Comparison of ENCODE assay signal across 8 cellular contexts in the genomic region with DNA sequence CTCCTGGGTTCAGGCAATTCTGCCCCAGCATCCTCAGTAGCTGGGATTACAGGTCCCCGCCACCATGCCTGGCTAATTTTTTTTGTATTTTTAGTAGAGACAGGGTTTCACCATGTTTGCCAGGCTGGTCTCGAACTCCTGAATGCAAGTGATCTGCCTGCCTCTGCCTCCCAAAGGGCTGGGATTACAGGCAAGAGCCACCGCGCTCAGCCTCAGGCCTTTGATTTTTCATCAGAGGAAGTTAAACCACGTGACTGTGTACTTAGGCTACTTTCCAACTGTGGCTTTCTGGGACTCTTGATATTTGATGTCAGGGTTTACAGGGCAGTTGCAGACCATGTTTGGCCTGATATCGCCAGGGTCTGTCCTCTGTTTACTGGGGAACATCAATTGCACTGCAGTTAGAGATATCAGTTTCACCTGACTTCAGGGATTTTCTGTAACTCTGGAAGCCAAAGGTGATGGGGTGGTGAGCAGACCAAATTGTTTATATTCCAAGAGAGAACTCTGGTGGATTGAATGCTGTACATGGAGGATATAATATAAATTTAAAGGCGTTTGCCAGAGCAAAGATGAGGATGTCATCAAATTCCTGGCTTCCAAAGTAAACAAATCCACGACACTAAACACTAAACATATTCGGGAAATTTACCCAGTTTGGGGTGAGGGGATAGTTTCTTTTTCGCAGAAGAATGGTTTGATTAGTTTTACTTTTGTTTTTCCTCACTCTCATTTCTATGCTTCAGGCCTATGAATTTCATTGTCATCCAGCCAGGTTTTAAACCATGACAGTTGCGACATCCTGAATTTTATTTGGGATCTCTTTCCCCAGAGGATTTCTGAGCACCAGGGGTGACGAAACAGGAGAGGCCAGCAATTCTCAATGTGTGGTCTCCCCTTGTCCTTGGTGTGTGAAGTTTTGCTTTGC. TPM values are rescaled to one million over a fixed set of nuclear protein-coding genes. Genes with fewer than 3 reads are reported as not detected.
DNase-seq lines count a peak whose midpoint lies in the region; ATAC-seq and TF ChIP-seq lines count a peak whose summit lies in the region.

No MANE protein-coding gene starts in this region.

- TF ChIP-seq CTCF in esophagus muscularis mucosa (IDR thresholded peaks at IDR 0.05), result no peak
- no peak for TF ChIP-seq CTCF in prostate gland (IDR thresholded peaks at IDR 0.05)
- no peak for TF ChIP-seq CTCF in ascending aorta (IDR thresholded peaks at IDR 0.05)

- no peak for ATAC-seq in activated T-cell treated with anti-CD3 and anti-CD28 coated beads, Interleukin-2, amount 50 U/mL, for 72 hours (replicated peaks in 1 of 2)
- ATAC-seq in SK-N-SH treated with all-trans-retinoic acid at 6 μM for 48 hours, result no peak

- no peaks in the 10 kb centered on the region for H3K27me3 ChIP-seq in esophagus muscularis mucosa
- H3K27me3 ChIP-seq in prostate gland (replicated peaks; ENCODE audit: insufficient read depth), result no peaks in the 10 kb centered on the region
- H3K27me3 ChIP-seq in ascending aorta, result no peaks in the 10 kb centered on the region

- H3K27ac Mint-ChIP-seq in activated T-cell treated with anti-CD3 and anti-CD28 coated beads, Interleukin-2, amount 50 U/mL, for 72 hours, result peak overlapping the region; percentile 82

- peaks cover 6 to 42% of the 10 kb centered on the region in 2 donors for H3K36me3 Mint-ChIP-seq in activated T-cell treated with anti-CD3 and anti-CD28 coated beads, Interleukin-2, amount 50 U/mL, for 72 hours (ENCODE audit: insufficient read depth in 2 of 2)

- H3K4me3 Mint-ChIP-seq in activated T-cell treated with anti-CD3 and anti-CD28 coated beads, Interleukin-2, amount 50 U/mL, for 72 hours, result peak overlapping the region; percentile 55 to 72

- H3K4me3 ChIP-seq in esophagus muscularis mucosa (peak overlapping the region in 2 of 4 donors; percentile 6 to 9), prostate gland (no peak overlapping the region), ascending aorta (no peak overlapping the region)

- H3K4me1 Mint-ChIP-seq in activated T-cell treated with anti-CD3 and anti-CD28 coated beads, Interleukin-2, amount 50 U/mL, for 72 hours (ENCODE audit: low read depth), result peaks cover 59% of the 10 kb centered on the region

- no peak for TF ChIP-seq EP300 in esophagus muscularis mucosa (IDR thresholded peaks at IDR 0.05)

- no peaks in the 10 kb centered on the region for H3K9me3 Mint-ChIP-seq in activated T-cell treated with anti-CD3 and anti-CD28 coated beads, Interleukin-2, amount 50 U/mL, for 72 hours

- peak overlapping the region; percentile 31 to 43 (median 32) for H3K27ac ChIP-seq in esophagus muscularis mucosa (replicated peaks in 1 of 4)
- H3K27ac ChIP-seq in prostate gland, result peak overlapping the region; percentile 21 to 31
- H3K27ac ChIP-seq in ascending aorta, result peak overlapping the region in 1 of 2 donors; percentile 4

- H3K9me3 ChIP-seq in esophagus muscularis mucosa (no peaks in the 10 kb centered on the region), prostate gland (no peaks in the 10 kb centered on the region), ascending aorta (no peaks in the 10 kb centered on the region)

- no peak for TF ChIP-seq POLR2A in esophagus muscularis mucosa (IDR thresholded peaks at IDR 0.05; ENCODE audit: low read depth)
- TF ChIP-seq POLR2A in prostate gland (IDR thresholded peaks at IDR 0.05), result no peak

- H3K27me3 Mint-ChIP-seq in activated T-cell treated with anti-CD3 and anti-CD28 coated beads, Interleukin-2, amount 50 U/mL, for 72 hours (ENCODE audit: low read depth), result no peaks in the 10 kb centered on the region

- DNase-seq in activated T-cell treated with anti-CD3 and anti-CD28 coated beads, Interleukin-2, amount 50 U/mL, for 72 hours, result no peak
- DNase-seq in activated T-cell treated with anti-CD3 and anti-CD28 coated beads, Interleukin-2, amount 50 U/mL, for 1 hour, result no peak
- DNase-seq in SHP77 treated with DMSO at 0.1 percent for 48 hours (lab: John Stamatoyannopoulos, UW) (peak; percentile 15), esophagus muscularis mucosa (ENCODE audit: extremely low spot score) (no peak), prostate gland (ENCODE audit: low spot score) (peak; percentile 53), ascending aorta (ENCODE audit: low spot score in 2 of 2) (no peak), hippocampal formation (lab: John Stamatoyannopoulos, UW) (no peak)

- 45% methylated on average over 12 of the region's 12 CpGs for WGBS in esophagus muscularis mucosa
- 36% methylated on average over 12 of the region's 12 CpGs for WGBS in prostate gland

- intact Hi-C loops in esophagus muscularis mucosa (cut with DNase I), result no loop called here
- intact Hi-C loops in prostate gland (cut with DNase I), result no loop called here
- intact Hi-C loops in ascending aorta (cut with DNase I), result no loop called here

- peaks cover 51 to 64% (median 58%) of the 10 kb centered on the region in 4 donors for H3K4me1 ChIP-seq in esophagus muscularis mucosa
- peaks cover 14% of the 10 kb centered on the region for H3K4me1 ChIP-seq in prostate gland (replicated peaks)
- H3K4me1 ChIP-seq in ascending aorta, result peaks cover 8 to 45% of the 10 kb centered on the region in 2 donors

- H3K36me3 ChIP-seq in esophagus muscularis mucosa (peaks cover 14 to 35% (median 29%) of the 10 kb centered on the region in 4 donors), prostate gland (peaks cover 0 to 4% of the 10 kb centered on the region in 2 donors), ascending aorta (peaks cover 22 to 26% of the 10 kb centered on the region in 2 donors)

TF ChIP-seq in SK-N-SH treated with all-trans-retinoic acid at 6 μM for 48 hours, 23 proteins besides CTCF, POLR2A, EP300 and RAD21:
- no peak for TF ChIP-seq TOX (CRISPR knock-in tag; IDR thresholded peaks at IDR 0.05; ENCODE audit: borderline replicate concordance)
- TF ChIP-seq, protein P1, sequence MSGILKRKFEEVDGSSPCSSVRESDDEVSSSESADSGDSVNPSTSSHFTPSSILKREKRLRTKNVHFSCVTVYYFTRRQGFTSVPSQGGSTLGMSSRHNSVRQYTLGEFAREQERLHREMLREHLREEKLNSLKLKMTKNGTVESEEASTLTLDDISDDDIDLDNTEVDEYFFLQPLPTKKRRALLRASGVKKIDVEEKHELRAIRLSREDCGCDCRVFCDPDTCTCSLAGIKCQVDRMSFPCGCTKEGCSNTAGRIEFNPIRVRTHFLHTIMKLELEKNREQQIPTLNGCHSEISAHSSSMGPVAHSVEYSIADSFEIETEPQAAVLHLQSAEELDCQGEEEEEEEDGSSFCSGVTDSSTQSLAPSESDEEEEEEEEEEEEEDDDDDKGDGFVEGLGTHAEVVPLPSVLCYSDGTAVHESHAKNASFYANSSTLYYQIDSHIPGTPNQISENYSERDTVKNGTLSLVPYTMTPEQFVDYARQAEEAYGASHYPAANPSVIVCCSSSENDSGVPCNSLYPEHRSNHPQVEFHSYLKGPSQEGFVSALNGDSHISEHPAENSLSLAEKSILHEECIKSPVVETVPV (CRISPR knock-in tag; IDR thresholded peaks at IDR 0.05), result no peak
- TF ChIP-seq BACH2 (CRISPR knock-in tag; IDR thresholded peaks at IDR 0.05; ENCODE audit: borderline replicate concordance), result no peak
- TF ChIP-seq ZFP3 (CRISPR knock-in tag; IDR thresholded peaks at IDR 0.05), result no peak
- no peak for TF ChIP-seq RARB (CRISPR knock-in tag; IDR thresholded peaks at IDR 0.05)
- no peak for TF ChIP-seq ISL1 (CRISPR knock-in tag; IDR thresholded peaks at IDR 0.05)
- TF ChIP-seq PPARA (CRISPR knock-in tag; IDR thresholded peaks at IDR 0.05; ENCODE audit: borderline replicate concordance), result no peak
TF ChIP-seq in SK-N-SH treated with all-trans-retinoic acid at 6 μM for 48 hours: peak in this region for 0.

RNA-seq across cellular contexts. Expression of a gene that starts 4.2 kb away (rescaled TPM):
- 100 to 1,000 TPM; 168 to 185 TPM for total RNA-seq in activated T-cell treated with anti-CD3 and anti-CD28 coated beads, Interleukin-2, amount 50 U/mL, for 72 hours
- total RNA-seq in esophagus muscularis mucosa (10 to 100 TPM; 65.4 to 91.5 (median 73.4) TPM), prostate gland (100 to 1,000 TPM in 1 of 2 donors, 10 to 100 TPM in 1; 76.8 to 282 TPM), ascending aorta (46.8 TPM)

Comparison
In these comparisons a context has a peak if more than half of its experiments do, and no peak if none do; other contexts are left out.
1. DNase-seq: peak in SHP77 treated with DMSO at 0.1 percent for 48 hours (single experiment) and prostate gland (single experiment); none in activated T-cell treated with anti-CD3 and anti-CD28 coated beads, Interleukin-2, amount 50 U/mL, for 72 hours (0 of 2), activated T-cell treated with anti-CD3 and anti-CD28 coated beads, Interleukin-2, amount 50 U/mL, for 1 hour (single experiment), esophagus muscularis mucosa (single experiment), ascending aorta (0 of 2) and hippocampal formation (0 of 2).